Comparison of ENCODE assay signal across 16 cellular contexts in genomic region chr5:96538831-96539250, GRCh38.
DNase-seq lines count a peak whose midpoint lies in the region; ATAC-seq and FAIRE-seq lines count a peak whose summit lies in the region.
"Had no signal": no experiment of that assay in that cellular context is flagged by ENCODE, and none has a peak within 500 bp of the region (broad histone marks: within the 10 kb centered on the region; RNA-seq: fewer than 3 reads in every experiment).

No MANE protein-coding gene starts in this region.

- peak overlapping the region; percentile 28 for H3K4me3 Mint-ChIP-seq in T-helper 2 cell treated with Interferon-gamma antibody and Interleukin-4, amounts not matched to agents 5 μg/mL and 100 μg/mL, for 36 hours
- H3K4me3 Mint-ChIP-seq: activated T-helper 1 cell treated with anti-CD3 and anti-CD28 coated beads, Interleukin-12 subunit alpha, Interleukin-12 subunit beta, Interleukin-2, Interleukin-4 antibody, amounts not matched to agents 30 ng/mL and 10 ng/mL and 1 ng/mL, durations not matched to agents 14 hours and 24 hours and 36 hours; neural crest cell had no signal

- H3K4me1 Mint-ChIP-seq in T-helper 2 cell treated with Interferon-gamma antibody and Interleukin-4, amounts not matched to agents 5 μg/mL and 100 μg/mL, for 36 hours (ENCODE audit: low read depth) = peaks cover 24% of the 10 kb centered on the region
- H3K4me1 Mint-ChIP-seq: neural crest cell had no signal

- intact Hi-C loops in left cardiac atrium (cut with DNase I) = no loop called here

- peaks cover 5% of the 10 kb centered on the region for H3K36me3 Mint-ChIP-seq in T-helper 2 cell treated with Interferon-gamma antibody and Interleukin-4, amounts not matched to agents 5 μg/mL and 100 μg/mL, for 36 hours (ENCODE audit: low read depth)

- DNase-seq in DMS53 (lab: John Stamatoyannopoulos, UW) = peak; percentile 86
- peak; percentile 64 for DNase-seq in HCEC 1CT
- no peak for DNase-seq in T-helper 2 cell treated with Interferon-gamma antibody and Interleukin-4, amounts not matched to agents 5 μg/mL and 100 μg/mL, for 36 hours (ENCODE audit: low spot score)
- no peak for DNase-seq in left cardiac atrium
- no peak for DNase-seq in pons (ENCODE audit: low spot score)
- no peak for DNase-seq in mesenteric fat pad (ENCODE audit: low spot score)
- DNase-seq: head of caudate nucleus, left lung, NCI-H1105 treated with DMSO at 0.1 percent for 48 hours, NCI-H524 treated with DMSO at 0.1 percent for 48 hours, substantia nigra had no signal

- H3K9me3 Mint-ChIP-seq in T-helper 2 cell treated with Interferon-gamma antibody and Interleukin-4, amounts not matched to agents 5 μg/mL and 100 μg/mL, for 36 hours = peaks cover 8% of the 10 kb centered on the region

- peak overlapping the region; percentile 7 for H3K27ac Mint-ChIP-seq in T-helper 2 cell treated with Interferon-gamma antibody and Interleukin-4, amounts not matched to agents 5 μg/mL and 100 μg/mL, for 36 hours
- H3K27ac Mint-ChIP-seq: activated T-helper 1 cell treated with anti-CD3 and anti-CD28 coated beads, Interleukin-12 subunit alpha, Interleukin-12 subunit beta, Interleukin-2, Interleukin-4 antibody, amounts not matched to agents 30 ng/mL and 10 ng/mL and 1 ng/mL, durations not matched to agents 14 hours and 24 hours and 36 hours had no signal

- FAIRE-seq in islet of Langerhans (lab: Jason Lieb, UNC) = peak; percentile 24
- FAIRE-seq: bronchial epithelial cell, HepG2 had no signal

- H3K27me3 Mint-ChIP-seq in T-helper 2 cell treated with Interferon-gamma antibody and Interleukin-4, amounts not matched to agents 5 μg/mL and 100 μg/mL, for 36 hours (ENCODE audit: low read depth) = peaks cover 16% of the 10 kb centered on the region

- ATAC-seq in left cardiac atrium = no peak
- ATAC-seq: HepG2, left lung had no signal

Comparison
In these comparisons a context has a peak if more than half of its experiments do, and no peak if none do; other contexts are left out.
1. DNase-seq: peak in DMS53 (single experiment) and HCEC 1CT (single experiment); none in T-helper 2 cell treated with Interferon-gamma antibody and Interleukin-4, amounts not matched to agents 5 μg/mL and 100 μg/mL, for 36 hours (single experiment), left cardiac atrium (single experiment), pons (single experiment) and mesenteric fat pad (single experiment).